1 cellular context compared by ENCODE assay signal in the genomic region with DNA sequence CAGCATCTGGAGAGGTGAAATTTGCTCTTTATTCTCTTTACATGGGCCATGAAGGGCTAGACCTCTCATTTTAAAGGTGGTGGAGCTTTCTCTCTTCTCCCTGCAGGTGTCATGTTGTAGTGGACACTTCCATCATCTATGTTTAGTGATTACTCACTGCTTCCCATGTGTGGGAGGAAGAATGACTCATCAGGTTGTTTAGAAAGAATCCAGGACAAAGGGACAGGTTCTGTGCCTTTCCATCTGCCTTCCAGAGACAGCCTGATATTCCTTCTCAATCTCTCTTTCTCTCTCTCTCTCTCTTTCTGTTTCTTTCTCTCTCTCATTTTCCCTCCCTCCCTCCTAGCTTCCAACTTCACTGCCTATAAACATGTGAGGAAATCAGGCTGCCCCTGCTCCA.
TF ChIP-seq lines count a peak whose summit lies in the region.

No MANE protein-coding gene starts in this region.

TF ChIP-seq in WTC11, 78 proteins besides CTCF, POLR2A, EP300 and RAD21 (continued from another document):
- TF ChIP-seq, protein P1, sequence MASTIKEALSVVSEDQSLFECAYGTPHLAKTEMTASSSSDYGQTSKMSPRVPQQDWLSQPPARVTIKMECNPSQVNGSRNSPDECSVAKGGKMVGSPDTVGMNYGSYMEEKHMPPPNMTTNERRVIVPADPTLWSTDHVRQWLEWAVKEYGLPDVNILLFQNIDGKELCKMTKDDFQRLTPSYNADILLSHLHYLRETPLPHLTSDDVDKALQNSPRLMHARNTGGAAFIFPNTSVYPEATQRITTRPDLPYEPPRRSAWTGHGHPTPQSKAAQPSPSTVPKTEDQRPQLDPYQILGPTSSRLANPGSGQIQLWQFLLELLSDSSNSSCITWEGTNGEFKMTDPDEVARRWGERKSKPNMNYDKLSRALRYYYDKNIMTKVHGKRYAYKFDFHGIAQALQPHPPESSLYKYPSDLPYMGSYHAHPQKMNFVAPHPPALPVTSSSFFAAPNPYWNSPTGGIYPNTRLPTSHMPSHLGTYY (CRISPR knock-in tag; IDR thresholded peaks at IDR 0.05) = no peak
